Comparison of ENCODE assay signal across 9 cellular contexts in genomic region chr14:101762530-101763101, GRCh38. TPM values are rescaled to one million over a fixed set of nuclear protein-coding genes. Genes with fewer than 3 reads are reported as not detected.
DNase-seq lines count a peak whose midpoint lies in the region; ATAC-seq and TF ChIP-seq lines count a peak whose summit lies in the region.
"Had no signal": no experiment of that assay in that cellular context is flagged by ENCODE, and none has a peak within 500 bp of the region (broad histone marks: within the 10 kb centered on the region; RNA-seq: fewer than 3 reads in every experiment).

No MANE protein-coding gene starts in this region.

- peak overlapping the region; percentile 87 for H3K9ac ChIP-seq in OCI-LY1 (ENCODE audit: low read length)
- peak overlapping the region; percentile 52 for H3K9ac ChIP-seq in endodermal cell (ENCODE audit: extremely low read depth, low read length, poor library complexity, severe bottlenecking)

- H3K79me2 ChIP-seq in OCI-LY1 (ENCODE audit: insufficient read depth, low read length) = no peaks in the 10 kb centered on the region

- H3K9me3 ChIP-seq in CD4-positive, CD25-positive, alpha-beta regulatory T cell (ENCODE audit: control insufficient read depth in 2 of 2, low read length in 2 of 2) = no peaks in the 10 kb centered on the region
- H3K9me3 ChIP-seq in OCI-LY1 (ENCODE audit: low read length) (no peaks in the 10 kb centered on the region), endodermal cell (ENCODE audit: control insufficient read depth, low read length) (no peaks in the 10 kb centered on the region), neuron (ENCODE audit: low read length) (no peaks in the 10 kb centered on the region)

- no peaks in the 10 kb centered on the region for H4K20me1 ChIP-seq in OCI-LY1 (ENCODE audit: insufficient read depth, low read length)

- H3K27ac ChIP-seq in CD4-positive, CD25-positive, alpha-beta regulatory T cell (ENCODE audit: insufficient read depth, low read length, poor library complexity, severe bottlenecking) = peak overlapping the region; percentile 41
- no peak overlapping the region for H3K27ac ChIP-seq in OCI-LY1 (ENCODE audit: low read depth, low read length, poor library complexity, severe bottlenecking)
- H3K27ac ChIP-seq in endodermal cell (ENCODE audit: low read depth, low read length) = no peak overlapping the region

- H3K4me1 ChIP-seq in CD4-positive, CD25-positive, alpha-beta regulatory T cell (ENCODE audit: control insufficient read depth, insufficient read depth, low read length, poor library complexity, severe bottlenecking) = peaks cover 17% of the 10 kb centered on the region
- H3K4me1 ChIP-seq in OCI-LY1 (ENCODE audit: insufficient read depth, low read length, severe bottlenecking) = peaks cover 23% of the 10 kb centered on the region
- H3K4me1 ChIP-seq in endodermal cell (ENCODE audit: control insufficient read depth, insufficient read depth, low read length) = peaks cover 3% of the 10 kb centered on the region
- peaks cover 9% of the 10 kb centered on the region for H3K4me1 ChIP-seq in neuron (ENCODE audit: insufficient read depth, low read length)

- peak overlapping the region; percentile 92 to 95 (median 94) for H3K4me3 Mint-ChIP-seq in CD4-positive, CD25-positive, alpha-beta regulatory T cell
- H3K4me3 Mint-ChIP-seq in endodermal cell = peak overlapping the region; percentile 81

- no peaks in the 10 kb centered on the region; the same call in 1 of the 2 replicates for H3F3A ChIP-seq in OCI-LY1 (ENCODE audit: insufficient read depth, low read length)

- no peaks in the 10 kb centered on the region for H3K9me2 ChIP-seq in OCI-LY1 (ENCODE audit: low read depth, low read length)

- ATAC-seq in CD4-positive, CD25-positive, alpha-beta regulatory T cell (ENCODE audit: low read depth in 2 of 2) = no peak
- no peak for ATAC-seq in GM21367 (IDR thresholded peaks at IDR 0.05; ENCODE audit: unreplicated experiment)
- no peak for ATAC-seq in GM21786 (IDR thresholded peaks at IDR 0.05; ENCODE audit: unreplicated experiment)

- H3K4me3 ChIP-seq in CD4-positive, CD25-positive, alpha-beta regulatory T cell (ENCODE audit: low read depth, low read length) = peak overlapping the region; percentile 78
- peak overlapping the region; percentile 84 for H3K4me3 ChIP-seq in OCI-LY1 (ENCODE audit: low read depth, low read length, poor library complexity, severe bottlenecking)
- peak overlapping the region; percentile 82 for H3K4me3 ChIP-seq in endodermal cell (ENCODE audit: low read length)
- peak overlapping the region; percentile 79 for H3K4me3 ChIP-seq in neuron (ENCODE audit: low read length)

- H3K27me3 Mint-ChIP-seq in CD4-positive, CD25-positive, alpha-beta regulatory T cell = no peaks in the 10 kb centered on the region
- H3K27me3 Mint-ChIP-seq in endodermal cell (ENCODE audit: insufficient read depth) = peaks cover 32% of the 10 kb centered on the region

- H3K9me3 Mint-ChIP-seq in CD4-positive, CD25-positive, alpha-beta regulatory T cell = no peaks in the 10 kb centered on the region
- H3K9me3 Mint-ChIP-seq in endodermal cell = no peaks in the 10 kb centered on the region

- peaks cover 23 to 52% (median 34%) of the 10 kb centered on the region in 4 donors for H3K4me1 Mint-ChIP-seq in CD4-positive, CD25-positive, alpha-beta regulatory T cell
- H3K4me1 Mint-ChIP-seq in endodermal cell = no peaks in the 10 kb centered on the region

- peak overlapping the region; percentile 84 for H3K4me2 ChIP-seq in OCI-LY1 (ENCODE audit: low read length)

- peaks cover 4% of the 10 kb centered on the region for H3K36me3 ChIP-seq in CD4-positive, CD25-positive, alpha-beta regulatory T cell (ENCODE audit: control insufficient read depth, insufficient read depth, low read length)
- peaks cover 15% of the 10 kb centered on the region; the same call in 1 of the 2 replicates for H3K36me3 ChIP-seq in OCI-LY1 (ENCODE audit: insufficient read depth, low read length)
- peaks cover 16% of the 10 kb centered on the region for H3K36me3 ChIP-seq in endodermal cell (ENCODE audit: control insufficient read depth, insufficient read depth, low read length)
- H3K36me3 ChIP-seq in neuron (ENCODE audit: insufficient read depth, low read length) = peaks cover 18% of the 10 kb centered on the region

- peak overlapping the region; percentile 84 to 95 (median 92) for H3K27ac Mint-ChIP-seq in CD4-positive, CD25-positive, alpha-beta regulatory T cell
- peak overlapping the region; percentile 81 for H3K27ac Mint-ChIP-seq in endodermal cell

- TF ChIP-seq CTCF in OCI-LY1 (IDR thresholded peaks at IDR 0.05; ENCODE audit: low read length) (no peak), endodermal cell (conservative IDR thresholded peaks at IDR 0.05) (no peak)

- no peak for DNase-seq in CD4-positive, CD25-positive, alpha-beta regulatory T cell
- DNase-seq in endodermal cell (no peak), globus pallidus (ENCODE audit: low spot score) (no peak)
- no peak for DNase-seq in stimulated activated CD4-positive, alpha-beta T cell treated with anti-CD3 and anti-CD28 coated beads, Interleukin-4, amount 100 ng/mL, for 4 hours
- DNase-seq: foreskin melanocyte had no signal

- WGBS in endodermal cell (ENCODE audit: insufficient coverage in 1 of 2, insufficient read length in 1 of 2), 2 experiments = 20 to 40% methylated on average over 2 to 3 of the region's 4 CpGs

- H3K36me3 Mint-ChIP-seq in CD4-positive, CD25-positive, alpha-beta regulatory T cell = peaks cover 18% of the 10 kb centered on the region
- H3K36me3 Mint-ChIP-seq in endodermal cell (ENCODE audit: low read depth) = peaks cover 25% of the 10 kb centered on the region

- no peaks in the 10 kb centered on the region for H3K27me3 ChIP-seq in CD4-positive, CD25-positive, alpha-beta regulatory T cell (ENCODE audit: control insufficient read depth, insufficient read depth, low read length)
- H3K27me3 ChIP-seq in OCI-LY1 (ENCODE audit: insufficient read depth, low read length) (no peaks in the 10 kb centered on the region), endodermal cell (ENCODE audit: control insufficient read depth, insufficient read depth, low read length, poor library complexity, severe bottlenecking) (peaks cover 4% of the 10 kb centered on the region), neuron (ENCODE audit: insufficient read depth, low read length) (no peaks in the 10 kb centered on the region)

- H2AFZ ChIP-seq in OCI-LY1 (ENCODE audit: low read length) (no peak overlapping the region), neuron (ENCODE audit: low read depth, low read length) (peak overlapping the region; percentile 81)

RNA-seq across cellular contexts. Expression of gene PPP2R5C, which starts 1.1 kb away (rescaled TPM):
- total RNA-seq in CD4-positive, CD25-positive, alpha-beta regulatory T cell = 650 TPM
- 100 to 1,000 TPM; 244 to 294 (median 270) TPM for polyA plus RNA-seq in CD4-positive, CD25-positive, alpha-beta regulatory T cell
- 100 to 1,000 TPM; 116 to 117 TPM for total RNA-seq in endodermal cell
- 151 TPM for polyA plus RNA-seq in endodermal cell (2013, experiment 1 of 2)
- polyA plus RNA-seq in endodermal cell (2013, experiment 2 of 2) = 146 TPM
